In genomic region chr2:221104391-221104811, GRCh38 we compare ENCODE assay signal across 8 cellular contexts.
DNase-seq lines count a peak whose midpoint lies in the region.

No MANE protein-coding gene starts in this region.

- no peaks in the 10 kb centered on the region for H3K36me3 Mint-ChIP-seq in activated CD4-positive, alpha-beta T cell treated with anti-CD3 and anti-CD28 coated beads, Interleukin-2, amount 10 ng/mL, durations not matched to agents 24 days and 14 days (ENCODE audit: low read depth)

- peak; percentile 39 for DNase-seq in EH (ENCODE audit: low read depth)
- DNase-seq in NCI-H446 treated with DMSO at 0.1 percent for 48 hours (lab: John Stamatoyannopoulos, UW): peak; percentile 97
- DNase-seq in foreskin melanocyte: peak; percentile 66
- peak; percentile 51 for DNase-seq in pons (ENCODE audit: low spot score)
- no peak for DNase-seq in activated CD4-positive, alpha-beta T cell treated with anti-CD3 and anti-CD28 coated beads, Interleukin-2, amount 10 ng/mL, durations not matched to agents 24 days and 14 days
- DNase-seq in NCI-H2107 treated with DMSO at 0.1 percent for 48 hours (lab: John Stamatoyannopoulos, UW; ENCODE audit: unreplicated experiment): no peak
- DNase-seq in Kasumi-1 (lab: John Stamatoyannopoulos, UW): no peak
- DNase-seq in NCI-H2081 treated with DMSO at 0.1 percent for 48 hours (lab: John Stamatoyannopoulos, UW): no peak

- H3K4me1 Mint-ChIP-seq in activated CD4-positive, alpha-beta T cell treated with anti-CD3 and anti-CD28 coated beads, Interleukin-2, amount 10 ng/mL, durations not matched to agents 24 days and 14 days: peaks cover 4% of the 10 kb centered on the region

- no peaks in the 10 kb centered on the region for H3K27me3 Mint-ChIP-seq in activated CD4-positive, alpha-beta T cell treated with anti-CD3 and anti-CD28 coated beads, Interleukin-2, amount 10 ng/mL, durations not matched to agents 24 days and 14 days

- intact Hi-C loops in activated CD4-positive, alpha-beta T cell treated with anti-CD3 and anti-CD28 coated beads, Interleukin-2, amount 10 ng/mL, durations not matched to agents 24 days and 14 days (cut with micrococcal nuclease): no loop called here

- H3K9me3 Mint-ChIP-seq in activated CD4-positive, alpha-beta T cell treated with anti-CD3 and anti-CD28 coated beads, Interleukin-2, amount 10 ng/mL, durations not matched to agents 24 days and 14 days: no peaks in the 10 kb centered on the region

- H3K4me3 Mint-ChIP-seq in activated CD4-positive, alpha-beta T cell treated with anti-CD3 and anti-CD28 coated beads, Interleukin-2, amount 10 ng/mL, durations not matched to agents 24 days and 14 days: no peak overlapping the region

- H3K27ac Mint-ChIP-seq in activated CD4-positive, alpha-beta T cell treated with anti-CD3 and anti-CD28 coated beads, Interleukin-2, amount 10 ng/mL, durations not matched to agents 24 days and 14 days: no peak overlapping the region

Comparison
In these comparisons a context has a peak if more than half of its experiments do, and no peak if none do; other contexts are left out.
1. DNase-seq: peak in EH (single experiment), NCI-H446 treated with DMSO at 0.1 percent for 48 hours (single experiment), foreskin melanocyte (single experiment) and pons (single experiment); none in activated CD4-positive, alpha-beta T cell treated with anti-CD3 and anti-CD28 coated beads, Interleukin-2, amount 10 ng/mL, durations not matched to agents 24 days and 14 days (single experiment), NCI-H2107 treated with DMSO at 0.1 percent for 48 hours (single experiment), Kasumi-1 (0 of 2) and NCI-H2081 treated with DMSO at 0.1 percent for 48 hours (single experiment).